ENCODE assay signal across 11 cellular contexts in genomic region chr12:1666685-1667162, GRCh38. TPM values are rescaled to one million over a fixed set of nuclear protein-coding genes. Genes with fewer than 3 reads are reported as not detected.
DNase-seq lines count a peak whose midpoint lies in the region; ATAC-seq lines count a peak whose summit lies in the region.
"Had no signal": no experiment of that assay in that cellular context is flagged by ENCODE, and none has a peak within 500 bp of the region (broad histone marks: within the 10 kb centered on the region; RNA-seq: fewer than 3 reads in every experiment).

No MANE protein-coding gene starts in this region.

- peak overlapping the region in 1 of 2 experiments; percentile 61 for H3K18ac ChIP-seq in mesenchymal stem cell (ENCODE audit: low read depth in 1 of 2, low read length in 2 of 2)

- DNase-seq in stimulated activated naive CD8-positive, alpha-beta T cell treated with anti-CD3 and anti-CD28 coated beads, Interleukin-15, Interleukin-2, amounts not matched to agents 100 U/mL and 50 U/mL, for 24 hours, result no peak
- no peak for DNase-seq in mesenchymal stem cell
- DNase-seq in SW 1271 (lab: John Stamatoyannopoulos, UW), result no peak
- no peak for DNase-seq in H7
- DNase-seq: central memory CD4-positive, alpha-beta T cell; NCI-H526 treated with DMSO at 0.1 percent for 48 hours; sigmoid colon had no signal

- H3K9me3 ChIP-seq in mesenchymal stem cell (ENCODE audit: control insufficient read depth, low read length), result no peaks in the 10 kb centered on the region
- H3K9me3 ChIP-seq: sigmoid colon had no signal

- H3K36me3 ChIP-seq in mesenchymal stem cell (ENCODE audit: control insufficient read depth in 1 of 2, insufficient read depth in 2 of 2, low read depth in 1 of 2, low read length in 2 of 2), result no peaks in the 10 kb centered on the region
- no peaks in the 10 kb centered on the region for H3K36me3 ChIP-seq in H7 (replicated peaks; ENCODE audit: control insufficient read depth, insufficient read depth, low read length)
- H3K36me3 ChIP-seq: sigmoid colon had no signal

- no peak overlapping the region for H2AK5ac ChIP-seq in mesenchymal stem cell (ENCODE audit: low read length, severe bottlenecking)

- no peak overlapping the region for H3K14ac ChIP-seq in mesenchymal stem cell (ENCODE audit: low read length in 2 of 2)

- peak overlapping the region in 1 of 2 experiments; percentile 34 for H2BK12ac ChIP-seq in mesenchymal stem cell (ENCODE audit: low read length in 2 of 2)

- no peaks in the 10 kb centered on the region for H3K9me3 Mint-ChIP-seq in stimulated activated naive CD8-positive, alpha-beta T cell treated with anti-CD3 and anti-CD28 coated beads, Interleukin-15, Interleukin-2, amounts not matched to agents 100 ng/mL and 50 ng/mL, for 24 hours

- H2BK120ac ChIP-seq in mesenchymal stem cell (ENCODE audit: low read depth, low read length), result no peak overlapping the region

- peaks cover 10% of the 10 kb centered on the region for H3K4me1 ChIP-seq in mesenchymal stem cell (ENCODE audit: control insufficient read depth, insufficient read depth, low read depth, low read length)
- H3K4me1 ChIP-seq: sigmoid colon had no signal

- peak overlapping the region; percentile 74 for H3K27ac ChIP-seq in angular gyrus (ENCODE audit: low read depth, low read length)
- no peak overlapping the region for H3K27ac ChIP-seq in mesenchymal stem cell (ENCODE audit: low read length, poor library complexity, severe bottlenecking)

- WGBS in mesenchymal stem cell, result 51% methylated on average over 1 of the region's 2 CpGs

- H3K36me3 Mint-ChIP-seq in stimulated activated naive CD8-positive, alpha-beta T cell treated with anti-CD3 and anti-CD28 coated beads, Interleukin-15, Interleukin-2, amounts not matched to agents 100 ng/mL and 50 ng/mL, for 24 hours (ENCODE audit: low read depth), result no peaks in the 10 kb centered on the region

- H3K27me3 Mint-ChIP-seq in stimulated activated naive CD8-positive, alpha-beta T cell treated with anti-CD3 and anti-CD28 coated beads, Interleukin-15, Interleukin-2, amounts not matched to agents 100 ng/mL and 50 ng/mL, for 24 hours, result no peaks in the 10 kb centered on the region

- no peak for ATAC-seq in stimulated activated naive CD8-positive, alpha-beta T cell treated with anti-CD3 and anti-CD28 coated beads, Interleukin-15, Interleukin-2, amounts not matched to agents 100 U/mL and 50 U/mL, for 24 hours
- ATAC-seq in GM21619 (IDR thresholded peaks at IDR 0.05; ENCODE audit: unreplicated experiment), result no peak
- ATAC-seq in GM21381 (IDR thresholded peaks at IDR 0.05; ENCODE audit: unreplicated experiment), result no peak

- H3K4me1 Mint-ChIP-seq in stimulated activated naive CD8-positive, alpha-beta T cell treated with anti-CD3 and anti-CD28 coated beads, Interleukin-15, Interleukin-2, amounts not matched to agents 100 ng/mL and 50 ng/mL, for 24 hours (ENCODE audit: low read depth), result peaks cover 52% of the 10 kb centered on the region

- H3K23ac ChIP-seq in mesenchymal stem cell (ENCODE audit: low read length in 2 of 2), result no peak overlapping the region

- H4K91ac ChIP-seq in mesenchymal stem cell (ENCODE audit: low read length), result no peak overlapping the region

- H3K4ac ChIP-seq in mesenchymal stem cell (ENCODE audit: low read depth in 1 of 2, low read length in 2 of 2), result no peak overlapping the region

- peak overlapping the region; percentile 85 for H3K27ac Mint-ChIP-seq in stimulated activated naive CD8-positive, alpha-beta T cell treated with anti-CD3 and anti-CD28 coated beads, Interleukin-15, Interleukin-2, amounts not matched to agents 100 ng/mL and 50 ng/mL, for 24 hours

- peak overlapping the region; percentile 10 for H2AFZ ChIP-seq in mesenchymal stem cell (ENCODE audit: low read depth, low read length)

- peak overlapping the region; percentile 44 for H2BK15ac ChIP-seq in mesenchymal stem cell (ENCODE audit: low read depth, poor library complexity, severe bottlenecking)

- H3K4me2 ChIP-seq in mesenchymal stem cell (ENCODE audit: low read length, poor library complexity, severe bottlenecking), result no peak overlapping the region

- no peak overlapping the region for H2BK5ac ChIP-seq in mesenchymal stem cell (ENCODE audit: low read depth, low read length, poor library complexity, severe bottlenecking)

- H3K4me3 Mint-ChIP-seq in stimulated activated naive CD8-positive, alpha-beta T cell treated with anti-CD3 and anti-CD28 coated beads, Interleukin-15, Interleukin-2, amounts not matched to agents 100 ng/mL and 50 ng/mL, for 24 hours, result no peak overlapping the region

- H3K9ac ChIP-seq in mesenchymal stem cell (ENCODE audit: low read length), result no peak overlapping the region

- no peaks in the 10 kb centered on the region for H3K27me3 ChIP-seq in mesenchymal stem cell (ENCODE audit: control insufficient read depth in 1 of 2, insufficient read depth in 1 of 2, low read length in 2 of 2)
- H3K27me3 ChIP-seq in H7 (ENCODE audit: control insufficient read depth, insufficient read depth, low read length), result peaks cover 10% of the 10 kb centered on the region
- H3K27me3 ChIP-seq: sigmoid colon had no signal

- H3K4me3 ChIP-seq in mesenchymal stem cell (ENCODE audit: insufficient read depth in 1 of 2, low read depth in 1 of 2, low read length in 2 of 2) (no peak overlapping the region), H7 (ENCODE audit: insufficient read depth, low read depth, low read length) (no peak overlapping the region)
- H3K4me3 ChIP-seq: sigmoid colon had no signal

- H3K79me1 ChIP-seq in mesenchymal stem cell (replicated peaks; ENCODE audit: low read length, poor library complexity, severe bottlenecking), result no peaks in the 10 kb centered on the region

- no peak overlapping the region for H4K8ac ChIP-seq in mesenchymal stem cell (ENCODE audit: low read length)

RNA-seq across cellular contexts. Expression of gene ADIPOR2, which starts 24.1 kb away (rescaled TPM):
- polyA plus RNA-seq in mesenchymal stem cell (2013, experiment 1 of 2), result 34.4 TPM
- polyA plus RNA-seq in mesenchymal stem cell (2013, experiment 2 of 2), result 34.5 TPM
- total RNA-seq in H7 (2014; rRNA removed; shearing (Covaris generic)), result 23.0 and 26.5 TPM in 2 replicates

RNA-seq across cellular contexts. Expression of gene WNT5B, which starts 37.7 kb away (rescaled TPM):
- polyA plus RNA-seq in mesenchymal stem cell (2013, experiment 1 of 2), result 14.1 TPM
- 16.0 TPM for polyA plus RNA-seq in mesenchymal stem cell (2013, experiment 2 of 2)
- total RNA-seq in H7 (2014; rRNA removed; shearing (Covaris generic)), result 1.6 and 4.4 TPM in 2 replicates
